In genomic region chr12:55915481-55915856, GRCh38 we compare ENCODE assay signal across 1 cellular context.
TF ChIP-seq lines count a peak whose summit lies in the region.

No MANE protein-coding gene starts in this region.

TF ChIP-seq in GM12878, 131 proteins besides CTCF, POLR2A, EP300 and RAD21:
- TF ChIP-seq E2F8 (IDR thresholded peaks at IDR 0.05; ENCODE audit: low read depth, partially characterized antibody) (no peak), SPI1 (IDR thresholded peaks at IDR 0.05; ENCODE audit: borderline replicate concordance, insufficient read depth, low read depth, low read length) (peak; percentile 48; the same call in 1 of the 2 replicates), IKZF1 (conservative IDR thresholded peaks at IDR 0.05) (0 out of 2 replicates have a peak, but pooled peaks have one; percentile 1), IRF5 (IDR thresholded peaks at IDR 0.05; ENCODE audit: borderline replicate concordance) (no peak), SRF (IDR thresholded peaks at IDR 0.05; ENCODE audit: low read depth in 2 of 2, low read length in 2 of 2) (0 out of 4 replicates have a peak, but pooled peaks of 1 of the 2 experiments have one; percentile 43), BMI1 (IDR thresholded peaks at IDR 0.05; ENCODE audit: borderline replicate concordance) (no peak), RBBP5 (conservative IDR thresholded peaks at IDR 0.05) (no peak)
